1 cellular context compared by ENCODE assay signal in genomic region chr1:170531758-170532657, GRCh38.
TF ChIP-seq lines count a peak whose summit lies in the region.

TSS of gene GORAB (plus strand) at chr1:170532166. CDS start at chr1:170532224, 58 bp downstream.

TF ChIP-seq in GM12878, 131 proteins besides CTCF, POLR2A, EP300 and RAD21 (continued from another document):
- peak; percentile 95 for TF ChIP-seq PML (IDR thresholded peaks at IDR 0.05; ENCODE audit: low read length)
- no peak for TF ChIP-seq RAD51 (IDR thresholded peaks at IDR 0.05)
- peak; percentile 87 for TF ChIP-seq MLLT1 (IDR thresholded peaks at IDR 0.05)
